1 cellular context compared by ENCODE assay signal in the genomic region with DNA sequence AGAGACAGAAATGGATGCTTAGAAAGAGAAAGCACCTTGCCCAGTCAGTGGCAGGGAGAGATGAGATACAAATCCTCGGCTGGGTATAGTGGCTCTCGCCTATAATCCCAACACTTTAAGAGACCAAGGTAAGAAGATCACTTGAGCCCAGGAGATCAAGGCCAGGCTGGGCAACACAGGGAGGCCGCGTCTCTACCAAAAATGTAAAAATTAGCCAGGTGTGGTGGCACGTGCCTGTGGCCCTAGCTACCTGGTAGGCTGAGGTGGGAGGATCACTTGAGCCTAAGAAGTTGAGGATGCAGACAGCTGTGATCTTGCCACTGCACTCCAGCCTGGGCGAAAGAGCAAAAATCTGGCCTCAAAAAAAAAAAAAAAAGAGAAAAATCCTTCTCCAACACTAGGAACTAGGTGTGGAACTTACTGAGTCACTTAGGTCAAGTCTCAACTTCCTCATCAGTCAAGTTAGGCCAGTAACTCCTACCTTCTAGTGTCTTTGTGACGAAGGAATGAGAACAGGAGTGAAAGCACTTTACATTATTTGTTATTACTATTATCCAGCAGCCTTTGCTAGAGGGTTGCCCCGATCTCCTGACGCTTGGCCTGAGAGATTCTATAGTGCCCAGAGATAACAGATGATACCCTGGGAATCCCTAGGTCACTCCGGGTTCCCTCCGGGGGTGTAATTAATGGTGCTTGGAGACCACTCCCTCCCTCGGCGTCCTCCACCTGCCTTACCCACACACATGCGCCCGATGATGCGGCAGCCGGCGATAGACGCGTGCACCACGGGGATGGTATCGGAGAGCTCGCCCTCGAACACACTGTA.
TF ChIP-seq lines count a peak whose summit lies in the region.

No MANE protein-coding gene starts in this region.

TF ChIP-seq in H1, 55 proteins besides CTCF, POLR2A, EP300 and RAD21:
- TF ChIP-seq TCF12 (IDR thresholded peaks at IDR 0.05; ENCODE audit: low read depth, low read length) (no peak), POLR2AphosphoS5 (IDR thresholded peaks at IDR 0.05; ENCODE audit: low read depth, low read length) (no peak), HDAC6 (IDR thresholded peaks at IDR 0.05; ENCODE audit: low read depth, low read length) (no peak), TEAD4 (IDR thresholded peaks at IDR 0.05; ENCODE audit: low read depth, low read length) (no peak), KDM5A (IDR thresholded peaks at IDR 0.05; ENCODE audit: low read length) (no peak), FOSL1 (IDR thresholded peaks at IDR 0.05; ENCODE audit: insufficient read depth, low read depth, low read length) (no peak), CBX5 (IDR thresholded peaks at IDR 0.05; ENCODE audit: low read depth, low read length) (no peak), TAF7 (optimal IDR thresholded peaks at IDR 0.05; ENCODE audit: borderline replicate concordance, low read depth, low read length) (no peak), TAF1 (IDR thresholded peaks at IDR 0.05; ENCODE audit: low read depth, low read length) (no peak), EZH2 (IDR thresholded peaks at IDR 0.05; ENCODE audit: low read depth, low read length, severe bottlenecking) (no peak), JUN (IDR thresholded peaks at IDR 0.05; ENCODE audit: low read depth, low read length) (no peak), MAFK (IDR thresholded peaks at IDR 0.05; ENCODE audit: low read depth, low read length) (no peak), CHD2 (IDR thresholded peaks at IDR 0.05; ENCODE audit: low read length) (no peak), JUND (IDR thresholded peaks at IDR 0.05; ENCODE audit: low read length) (no peak), CTBP2 (IDR thresholded peaks at IDR 0.05; ENCODE audit: borderline replicate concordance, insufficient read depth, insufficient read length, low read length) (no peak), KDM4A (IDR thresholded peaks at IDR 0.05; ENCODE audit: low read depth, low read length, severe bottlenecking) (no peak), SIN3A (conservative IDR thresholded peaks at IDR 0.05 in 1 of 2, IDR thresholded peaks at IDR 0.05 in 1 of 2; ENCODE audit: low read depth in 1 of 2, low read length in 2 of 2) (no peak), BRCA1 (IDR thresholded peaks at IDR 0.05; ENCODE audit: low read depth, low read length) (no peak), BACH1 (IDR thresholded peaks at IDR 0.05; ENCODE audit: low read length) (no peak), RBBP5 (IDR thresholded peaks at IDR 0.05; ENCODE audit: borderline replicate concordance, low read depth, low read length) (no peak)
